In genomic region chr16:11597268-11597690, GRCh38 we compare ENCODE assay signal across 8 cellular contexts. TPM values are rescaled to one million over a fixed set of nuclear protein-coding genes. Genes with fewer than 3 reads are reported as not detected.
A peak's percentile ranks its signal among the peaks of the same experiment; 100 is the strongest.
DNase-seq lines count a peak whose midpoint lies in the region; TF ChIP-seq lines count a peak whose summit lies in the region.

No MANE protein-coding gene starts in this region.

- DNase-seq in M059J (ENCODE audit: low read depth), result peak; percentile 65
- DNase-seq in choroid plexus epithelial cell (ENCODE audit: low read depth), result peak; percentile 41
- DNase-seq in neuronal stem cell (ENCODE audit: low spot score), result no peak
- no peak for DNase-seq in MM.1S
- no peak for DNase-seq in iPS-NIHi7 (ENCODE audit: extremely low spot score)
- DNase-seq in DMS79 (lab: John Stamatoyannopoulos, UW), result no peak
- no peak for DNase-seq in NCI-H345 treated with DMSO at 0.1 percent for 48 hours (lab: John Stamatoyannopoulos, UW; ENCODE audit: unreplicated experiment)

- no peaks in the 10 kb centered on the region; a peak in 1 of 22 replicates for H3K9me3 ChIP-seq in BLaER1 treated with 17β-estradiol and CSF1 and Interleukin-3, amounts not matched to agents 10 nM and 100 nM (replicated peaks in 1 of 11)
- H3K9me3 ChIP-seq in neuronal stem cell (replicated peaks in 1 of 2; ENCODE audit: control insufficient read depth in 2 of 2, insufficient read depth in 1 of 2, low read depth in 1 of 2, low read length in 2 of 2) (no peaks in the 10 kb centered on the region), MM.1S (replicated peaks; ENCODE audit: insufficient read depth, low read length) (no peaks in the 10 kb centered on the region)

- peak overlapping the region; percentile 42 to 77 (median 65); a peak in 21 of 22 replicates for H3K27ac ChIP-seq in BLaER1 treated with 17β-estradiol and CSF1 and Interleukin-3, amounts not matched to agents 10 nM and 100 nM
- H3K27ac ChIP-seq in neuronal stem cell (replicated peaks; ENCODE audit: low read length) (no peak overlapping the region), MM.1S (ENCODE audit: low read length) (no peak overlapping the region)

- H3K9ac ChIP-seq in BLaER1 treated with 17β-estradiol and CSF1 and Interleukin-3, amounts not matched to agents 10 nM and 100 nM, result peak overlapping the region; percentile 5 to 67 (median 50); a peak in 19 of 22 replicates
- H3K9ac ChIP-seq in neuronal stem cell (ENCODE audit: low read depth, low read length, poor library complexity) (no peak overlapping the region), MM.1S (ENCODE audit: low read length) (no peak overlapping the region)

- no peak overlapping the region for H4K8ac ChIP-seq in neuronal stem cell (ENCODE audit: low read depth, low read length)

- TF ChIP-seq CTCF in choroid plexus epithelial cell (conservative IDR thresholded peaks at IDR 0.05; ENCODE audit: low read depth, low read length) (no peak), MM.1S (IDR thresholded peaks at IDR 0.05; ENCODE audit: low read length) (no peak)

- H3K4me3 ChIP-seq in BLaER1 treated with 17β-estradiol and CSF1 and Interleukin-3, amounts not matched to agents 10 nM and 100 nM, result no peak overlapping the region; a peak in 1 of 20 replicates
- H3K4me3 ChIP-seq in choroid plexus epithelial cell (ENCODE audit: low read depth, low read length) (no peak overlapping the region), neuronal stem cell (ENCODE audit: low read length in 2 of 2) (no peak overlapping the region), MM.1S (ENCODE audit: low read length) (no peak overlapping the region)

- H3F3A ChIP-seq in MM.1S (ENCODE audit: insufficient read depth, low read length), result no peaks in the 10 kb centered on the region

- peak overlapping the region; percentile 2 for H2AK5ac ChIP-seq in neuronal stem cell (ENCODE audit: low read depth, low read length)

- H3K4me1 ChIP-seq in BLaER1 treated with 17β-estradiol and CSF1 and Interleukin-3, amounts not matched to agents 10 nM and 100 nM, result peaks cover 44 to 79% (median 58%) of the 10 kb centered on the region in 10 experiments
- H3K4me1 ChIP-seq in neuronal stem cell (ENCODE audit: control insufficient read depth in 2 of 2, insufficient read depth in 1 of 2, low read depth in 1 of 2, low read length in 2 of 2), result peaks cover 3 to 5% of the 10 kb centered on the region in 2 donors
- no peaks in the 10 kb centered on the region for H3K4me1 ChIP-seq in MM.1S (ENCODE audit: low read length)

- no peak overlapping the region for H2BK5ac ChIP-seq in neuronal stem cell (ENCODE audit: low read length)

- H3K79me2 ChIP-seq in MM.1S (ENCODE audit: low read length), result no peaks in the 10 kb centered on the region

- no peak overlapping the region for H3K4ac ChIP-seq in neuronal stem cell (ENCODE audit: low read length)

- H3K23ac ChIP-seq in neuronal stem cell (ENCODE audit: low read depth, low read length, poor library complexity), result no peak overlapping the region

- H3K14ac ChIP-seq in neuronal stem cell (ENCODE audit: low read length), result no peak overlapping the region

- H3K36me3 ChIP-seq in BLaER1 treated with 17β-estradiol and CSF1 and Interleukin-3, amounts not matched to agents 10 nM and 100 nM, result no peaks in the 10 kb centered on the region
- H3K36me3 ChIP-seq in neuronal stem cell (replicated peaks in 1 of 2; ENCODE audit: control insufficient read depth in 2 of 2, insufficient read depth in 2 of 2, low read length in 2 of 2) (no peaks in the 10 kb centered on the region), MM.1S (replicated peaks; ENCODE audit: insufficient read depth, low read length) (no peaks in the 10 kb centered on the region)

- no peaks in the 10 kb centered on the region for H3K27me3 ChIP-seq in BLaER1 treated with 17β-estradiol and CSF1 and Interleukin-3, amounts not matched to agents 10 nM and 100 nM
- H3K27me3 ChIP-seq in neuronal stem cell (ENCODE audit: control insufficient read depth in 3 of 3, insufficient read depth in 3 of 3, low read depth in 1 of 3, low read length in 3 of 3) (peaks cover 0 to 7% (median 0%) of the 10 kb centered on the region in 3 experiments), MM.1S (replicated peaks; ENCODE audit: insufficient read depth, low read length) (no peaks in the 10 kb centered on the region)

- H4K20me1 ChIP-seq in BLaER1 treated with 17β-estradiol and CSF1 and Interleukin-3, amounts not matched to agents 10 nM and 100 nM, result no peaks in the 10 kb centered on the region
- H4K20me1 ChIP-seq in MM.1S (ENCODE audit: insufficient read depth, low read length), result no peaks in the 10 kb centered on the region

- H2AFZ ChIP-seq in neuronal stem cell (ENCODE audit: low read length) (no peak overlapping the region), MM.1S (ENCODE audit: low read length) (no peak overlapping the region)

- no peak overlapping the region for H3K18ac ChIP-seq in neuronal stem cell (ENCODE audit: low read length)

- H2BK120ac ChIP-seq in neuronal stem cell (ENCODE audit: low read depth, low read length), result no peak overlapping the region

- H2BK15ac ChIP-seq in neuronal stem cell (ENCODE audit: low read length), result no peak overlapping the region

- WGBS in neuronal stem cell (ENCODE audit: extremely low coverage in 2 of 2, insufficient read length in 2 of 2, insufficient replicate concordance in 1 of 2), 2 donors, result no CpG with 5 or more reads among the region's 5 CpGs

- no peaks in the 10 kb centered on the region for H3K79me1 ChIP-seq in neuronal stem cell (ENCODE audit: low read depth, low read length)

- no peaks in the 10 kb centered on the region for H3K9me2 ChIP-seq in MM.1S (replicated peaks; ENCODE audit: insufficient read depth, low read length)

- H2BK12ac ChIP-seq in neuronal stem cell (ENCODE audit: low read length), result no peak overlapping the region

- no peak overlapping the region for H4K91ac ChIP-seq in neuronal stem cell (ENCODE audit: low read depth, low read length, poor library complexity)

- H3K4me2 ChIP-seq in BLaER1 treated with 17β-estradiol and CSF1 and Interleukin-3, amounts not matched to agents 10 nM and 100 nM, result peak overlapping the region; percentile 62 to 90 (median 77)
- no peak overlapping the region for H3K4me2 ChIP-seq in neuronal stem cell (ENCODE audit: insufficient read depth, low read length, poor library complexity, severe bottlenecking)
- no peak overlapping the region for H3K4me2 ChIP-seq in MM.1S (ENCODE audit: low read depth, low read length)

RNA-seq across cellular contexts. Expression of gene LITAF, which starts 10.6 kb away (rescaled TPM):
- 68.6 and 95.0 TPM in 2 replicates for total RNA-seq in M059J (2014; rRNA removed; shearing (Covaris generic))
- 85.6 TPM for polyA plus RNA-seq in neuronal stem cell (2013, experiment 1 of 2)
- 87.4 TPM for polyA plus RNA-seq in neuronal stem cell (2013, experiment 2 of 2)

Comparison
In these comparisons a context has a peak if more than half of its experiments do, and no peak if none do; other contexts are left out.
1. H3K27ac ChIP-seq: peak in BLaER1 treated with 17β-estradiol and CSF1 and Interleukin-3, amounts not matched to agents 10 nM and 100 nM (11 of 11); none in neuronal stem cell (single experiment) and MM.1S (single experiment).
2. H3K4me2 ChIP-seq: peak in BLaER1 treated with 17β-estradiol and CSF1 and Interleukin-3, amounts not matched to agents 10 nM and 100 nM (11 of 11); none in neuronal stem cell (single experiment) and MM.1S (single experiment).
3. H3K9ac ChIP-seq: peak in BLaER1 treated with 17β-estradiol and CSF1 and Interleukin-3, amounts not matched to agents 10 nM and 100 nM (11 of 11); none in neuronal stem cell (single experiment) and MM.1S (single experiment).
4. DNase-seq: peak in M059J (single experiment) and choroid plexus epithelial cell (single experiment); none in neuronal stem cell (single experiment), MM.1S (single experiment), iPS-NIHi7 (single experiment), DMS79 (single experiment) and NCI-H345 treated with DMSO at 0.1 percent for 48 hours (single experiment).